Comparison of ENCODE assay signal across 31 cellular contexts in the genomic region with DNA sequence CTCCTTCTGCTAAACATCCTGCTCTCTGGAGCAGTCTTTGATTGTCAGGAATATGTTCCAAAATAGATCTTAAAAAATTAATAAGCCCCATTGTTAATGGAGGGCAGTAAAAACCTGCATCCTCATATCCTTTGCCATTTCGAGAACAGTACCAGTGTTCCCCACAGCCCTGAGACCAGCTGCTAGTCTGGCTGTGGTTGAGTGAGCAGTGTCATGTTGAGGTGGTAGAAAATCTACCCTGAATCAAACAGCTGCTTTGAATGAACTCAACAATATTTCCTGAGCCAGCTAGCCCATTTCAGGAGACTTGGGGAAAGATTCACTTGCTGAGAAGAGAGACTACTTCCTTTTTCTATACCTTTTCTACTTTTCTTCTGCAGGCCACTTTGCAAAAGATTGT. TPM values are rescaled to one million over a fixed set of nuclear protein-coding genes. Genes with fewer than 3 reads are reported as not detected.
DNase-seq lines count a peak whose midpoint lies in the region; ATAC-seq and TF ChIP-seq lines count a peak whose summit lies in the region.
"Had no signal": no experiment of that assay in that cellular context is flagged by ENCODE, and none has a peak within 500 bp of the region (broad histone marks: within the 10 kb centered on the region; RNA-seq: fewer than 3 reads in every experiment).

No MANE protein-coding gene starts in this region.

- H3K27me3 ChIP-seq in DOHH2 (ENCODE audit: control insufficient read depth, low read length): no peaks in the 10 kb centered on the region
- no peaks in the 10 kb centered on the region for H3K27me3 ChIP-seq in OCI-LY1 (ENCODE audit: insufficient read depth, low read length)
- H3K27me3 ChIP-seq in right lobe of liver: no peaks in the 10 kb centered on the region
- H3K27me3 ChIP-seq: adrenal gland, dorsolateral prefrontal cortex, Peyer's patch, transverse colon had no signal

- no peak overlapping the region for H3K4me3 ChIP-seq in DOHH2 (ENCODE audit: low read length)
- no peak overlapping the region for H3K4me3 ChIP-seq in OCI-LY1 (ENCODE audit: low read depth, low read length, poor library complexity, severe bottlenecking)
- no peak overlapping the region for H3K4me3 ChIP-seq in right lobe of liver
- H3K4me3 ChIP-seq: adrenal gland, dorsolateral prefrontal cortex, K562, Peyer's patch, smooth muscle cell, transverse colon had no signal

- intact Hi-C loops in right lobe of liver (cut with DNase I): no loop called here

- H3K9me3 Mint-ChIP-seq in naive B cell: no peaks in the 10 kb centered on the region
- H3K9me3 Mint-ChIP-seq: activated naive CD4-positive, alpha-beta T cell treated with anti-CD3 and anti-CD28 coated beads for 36 hours; brain; naive thymus-derived CD8-positive, alpha-beta T cell; WTC11 had no signal

- H3K4me3 Mint-ChIP-seq in naive B cell: no peak overlapping the region
- H3K4me3 Mint-ChIP-seq: activated naive CD4-positive, alpha-beta T cell treated with anti-CD3 and anti-CD28 coated beads for 36 hours; brain; naive thymus-derived CD8-positive, alpha-beta T cell; WTC11 had no signal

- TF ChIP-seq CTCF in DOHH2 (IDR thresholded peaks at IDR 0.05; ENCODE audit: low read depth, low read length, poor library complexity, severe bottlenecking): no peak
- no peak for TF ChIP-seq CTCF in OCI-LY1 (IDR thresholded peaks at IDR 0.05; ENCODE audit: low read length)
- no peak for TF ChIP-seq CTCF in right lobe of liver (IDR thresholded peaks at IDR 0.05)

- H3K36me3 ChIP-seq in DOHH2 (ENCODE audit: control insufficient read depth, low read length) (peaks cover 18% of the 10 kb centered on the region; the same call in 1 of the 2 replicates), OCI-LY1 (ENCODE audit: insufficient read depth, low read length) (peaks cover 44% of the 10 kb centered on the region), right lobe of liver (peaks cover 0 to 16% (median 0%) of the 10 kb centered on the region in 4 donors)

- H3K27ac ChIP-seq in DOHH2 (ENCODE audit: low read depth, low read length) (peak overlapping the region; percentile 14; the same call in 1 of the 2 replicates), OCI-LY1 (ENCODE audit: low read depth, low read length, poor library complexity, severe bottlenecking) (peak overlapping the region; percentile 65), right lobe of liver (no peak overlapping the region)
- H3K27ac ChIP-seq: adrenal gland, dorsolateral prefrontal cortex, Peyer's patch, transverse colon had no signal

- H3K9me3 ChIP-seq in DOHH2 (ENCODE audit: control insufficient read depth, insufficient read depth, low read length): no peaks in the 10 kb centered on the region
- H3K9me3 ChIP-seq in OCI-LY1 (ENCODE audit: low read length): no peaks in the 10 kb centered on the region
- no peaks in the 10 kb centered on the region for H3K9me3 ChIP-seq in right lobe of liver
- H3K9me3 ChIP-seq: adrenal gland, Peyer's patch, transverse colon had no signal

- DNase-seq in naive B cell (peak; percentile 14), right lobe of liver (no peak), T-helper 2 cell (no peak)
- DNase-seq in activated CD4-positive, alpha-beta T cell treated with anti-CD3 and anti-CD28 coated beads, Interleukin-2, amount 50 U/mL, for 48 hours: no peak
- DNase-seq: activated CD4-positive, alpha-beta T cell treated with anti-CD3 and anti-CD28 coated beads, Interleukin-2, amount 50 U/mL, for 1 hour; activated naive CD4-positive, alpha-beta T cell treated with anti-CD3 and anti-CD28 coated beads for 36 hours; adrenal gland; COR-L47; dorsolateral prefrontal cortex; GF-D8; left ventricle myocardium superior; MM.1S; naive thymus-derived CD8-positive, alpha-beta T cell; NCI-H1417; NCI-H510A treated with DMSO at 0.1 percent for 48 hours; Peyer's patch; retina; SIG-M5; stimulated activated CD4-positive, alpha-beta T cell treated with anti-CD3 and anti-CD28 coated beads, Interleukin-1b, Interleukin-23, amount 100 ng/mL, for 48 hours; stimulated activated CD8-positive, alpha-beta memory T cell treated with anti-CD3 and anti-CD28 coated beads, Interleukin-4, amount 100 ng/mL, for 48 hours; transverse colon had no signal

- H3K79me2 ChIP-seq in DOHH2 (ENCODE audit: control insufficient read depth, low read length): no peaks in the 10 kb centered on the region
- H3K79me2 ChIP-seq in OCI-LY1 (ENCODE audit: insufficient read depth, low read length): no peaks in the 10 kb centered on the region

- H3K27ac Mint-ChIP-seq in naive B cell: peak overlapping the region in 4 of 6 donors; percentile 9 to 62 (median 18)
- H3K27ac Mint-ChIP-seq: activated naive CD4-positive, alpha-beta T cell treated with anti-CD3 and anti-CD28 coated beads for 36 hours; WTC11 had no signal

- H3K4me1 ChIP-seq in DOHH2 (ENCODE audit: control insufficient read depth, low read length) (peaks cover 15% of the 10 kb centered on the region), OCI-LY1 (ENCODE audit: insufficient read depth, low read length, severe bottlenecking) (peaks cover 20% of the 10 kb centered on the region), right lobe of liver (no peaks in the 10 kb centered on the region)
- H3K4me1 ChIP-seq: adrenal gland, Peyer's patch, transverse colon had no signal

- 90% methylated on average over 1 of the region's 1 CpG for WGBS in right lobe of liver (ENCODE audit: insufficient coverage, low coverage, low lambda C conversion rate, missing lambda C conversion rate)

- H3K27me3 Mint-ChIP-seq in naive B cell: no peaks in the 10 kb centered on the region
- H3K27me3 Mint-ChIP-seq: brain; naive thymus-derived CD8-positive, alpha-beta T cell had no signal

- H3K9me2 ChIP-seq in DOHH2 (replicated peaks; ENCODE audit: control insufficient read depth, low read length) (no peaks in the 10 kb centered on the region), OCI-LY1 (ENCODE audit: low read depth, low read length) (no peaks in the 10 kb centered on the region)

- H3K36me3 Mint-ChIP-seq in naive B cell: peaks cover 41 to 50% of the 10 kb centered on the region in 2 donors

- peaks cover 6 to 13% (median 6%) of the 10 kb centered on the region in 3 donors for H3K4me1 Mint-ChIP-seq in naive B cell
- H3K4me1 Mint-ChIP-seq: brain had no signal

- H3F3A ChIP-seq in DOHH2 (ENCODE audit: control insufficient read depth, insufficient read depth) (peaks cover 8% of the 10 kb centered on the region; the same call in 1 of the 2 replicates), OCI-LY1 (ENCODE audit: insufficient read depth, low read length) (no peaks in the 10 kb centered on the region)

- TF ChIP-seq POLR2A in right lobe of liver (IDR thresholded peaks at IDR 0.05): no peak

- no peak overlapping the region for H2AFZ ChIP-seq in OCI-LY1 (ENCODE audit: low read length)

- ATAC-seq in HG02678 (IDR thresholded peaks at IDR 0.05; ENCODE audit: unreplicated experiment) (peak; percentile 67), naive B cell (ENCODE audit: low read depth in 2 of 2) (peak; percentile 90 to 94), right lobe of liver (no peak), HG02798 (IDR thresholded peaks at IDR 0.05; ENCODE audit: poor library complexity, unreplicated experiment) (no peak)
- ATAC-seq: K562; left ventricle myocardium superior; naive thymus-derived CD8-positive, alpha-beta T cell; WTC11 had no signal

- H3K4me2 ChIP-seq in DOHH2 (ENCODE audit: low read length) (peak overlapping the region; percentile 12; the same call in 1 of the 2 replicates), OCI-LY1 (ENCODE audit: low read length) (no peak overlapping the region; the same call in 1 of the 2 replicates)
- H3K4me2 ChIP-seq: smooth muscle cell had no signal

- H3K9ac ChIP-seq in OCI-LY1 (ENCODE audit: low read length): no peak overlapping the region

- H4K20me1 ChIP-seq in DOHH2 (ENCODE audit: control insufficient read depth, insufficient read depth, low read depth, low read length) (no peaks in the 10 kb centered on the region), OCI-LY1 (ENCODE audit: insufficient read depth, low read length) (no peaks in the 10 kb centered on the region)

RNA-seq across cellular contexts. Expression of gene FABP3, which starts 24.4 kb away (rescaled TPM):
- polyA plus RNA-seq in naive B cell (ENCODE audit: low read depth in 6 of 6): under 1 TPM in 1 of 6 donors, not detected in 5; 0.55 TPM
- total RNA-seq in right lobe of liver: 1 to 10 TPM; 1.3 to 8.3 (median 4.6) TPM
- total RNA-seq: activated naive CD4-positive, alpha-beta T cell treated with anti-CD3 and anti-CD28 coated beads for 36 hours; glomerular endothelial cell; HT1080; K562; naive thymus-derived CD8-positive, alpha-beta T cell had no signal
- polyA plus RNA-seq: naive thymus-derived CD8-positive, alpha-beta T cell had no signal

RNA-seq across cellular contexts. Expression of gene ZCCHC17, which starts 51.6 kb away (rescaled TPM):
- 10 to 100 TPM; 44.4 to 70.6 (median 50.6) TPM for polyA plus RNA-seq in naive B cell (ENCODE audit: low read depth in 6 of 6)
- total RNA-seq in right lobe of liver: 1 to 10 TPM; 6.3 to 9.9 (median 7.3) TPM

RNA-seq across cellular contexts. Expression of gene SNRNP40, which starts 51.9 kb away (rescaled TPM):
- 10 to 100 TPM; 61.8 to 97.0 (median 90.0) TPM for polyA plus RNA-seq in naive B cell (ENCODE audit: low read depth in 6 of 6)
- 10 to 100 TPM; 12.2 to 18.9 (median 14.9) TPM for total RNA-seq in right lobe of liver

Comparison
In these comparisons a context has a peak if more than half of its experiments do, and no peak if none do; other contexts are left out.
1. H3K27ac ChIP-seq: peak in DOHH2 (single experiment) and OCI-LY1 (single experiment); none in right lobe of liver (0 of 3).
2. ATAC-seq: peak in HG02678 (single experiment) and naive B cell (2 of 2); none in right lobe of liver (0 of 4) and HG02798 (single experiment).